ENCODE assay signal across 21 cellular contexts in genomic region chr15:86570738-86571137, GRCh38.
"Had no signal": no experiment of that assay in that cellular context is flagged by ENCODE, and none has a peak within 500 bp of the region (broad histone marks: within the 10 kb centered on the region; RNA-seq: fewer than 3 reads in every experiment).

No MANE protein-coding gene starts in this region.

- DNase-seq: activated CD4-positive, alpha-beta T cell treated with anti-CD3 and anti-CD28 coated beads for 48 hours; activated CD4-positive, alpha-beta T cell treated with anti-CD3 and anti-CD28 coated beads, Interleukin-2, amount 50 U/mL, for 4 hours; activated CD4-positive, CD25-positive, alpha-beta regulatory T cell treated with anti-CD3 and anti-CD28 coated beads, Interleukin-2, amount 50 U/mL, for 72 hours; activated CD8-positive, alpha-beta memory T cell treated with anti-CD3 and anti-CD28 coated beads, Interleukin-2, amount 10 ng/mL, durations not matched to agents 7 days and 5 days; activated effector memory CD4-positive, alpha-beta T cell treated with anti-CD3 and anti-CD28 coated beads, Interleukin-2, amount 50 U/mL, for 16 hours; activated naive CD4-positive, alpha-beta T cell treated with anti-CD3 and anti-CD28 coated beads for 36 hours; activated naive CD8-positive, alpha-beta T cell treated with anti-CD3 and anti-CD28 coated beads for 36 hours; activated T-cell treated with anti-CD3 and anti-CD28 coated beads, Interleukin-2, amount 50 U/mL, for 4 hours; Kasumi-1; KBM-7; NCI-H1048; NCI-H146; NCI-H187 treated with DMSO at 0.1 percent for 48 hours; NCI-H2081 treated with DMSO at 0.1 percent for 48 hours; NCI-H446; NCI-H524; Peyer's patch; SIG-M5; T-helper 17 cell; T-helper 9 cell had no signal

- H3K4me3 ChIP-seq: Peyer's patch had no signal

- ATAC-seq: activated CD8-positive, alpha-beta memory T cell treated with anti-CD3 and anti-CD28 coated beads, Interleukin-2, amount 10 ng/mL, durations not matched to agents 7 days and 5 days; activated T-cell treated with anti-CD3 and anti-CD28 coated beads, Interleukin-2, amount 50 U/mL, for 4 hours; T-helper 17 cell; WTC11 had no signal

- H3K27me3 ChIP-seq: Peyer's patch had no signal

- H3K27ac ChIP-seq: Peyer's patch had no signal

- H3K4me1 ChIP-seq: Peyer's patch had no signal

- H3K9me3 ChIP-seq: Peyer's patch had no signal

- H3K36me3 ChIP-seq: Peyer's patch had no signal
